1 cellular context compared by ENCODE assay signal in the genomic region with DNA sequence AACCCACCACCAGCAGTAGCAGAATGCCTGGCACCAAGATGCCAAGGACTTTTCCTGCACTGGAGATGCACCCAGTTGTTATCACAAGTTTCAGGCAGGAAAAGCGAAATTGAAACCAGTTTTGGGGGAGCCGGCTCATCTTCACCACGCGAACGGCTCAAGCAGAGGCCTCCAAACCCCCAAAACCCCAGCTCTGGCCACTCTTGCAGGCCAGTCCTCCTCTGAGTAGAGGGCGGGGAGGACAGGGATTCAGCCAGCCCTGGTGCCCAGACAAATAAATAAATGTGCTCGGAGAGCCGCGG.
TF ChIP-seq lines count a peak whose summit lies in the region.

No MANE protein-coding gene starts in this region.

TF ChIP-seq in endothelial cell of umbilical vein, 7 proteins besides CTCF, POLR2A, EP300 and RAD21:
- TF ChIP-seq FOS (IDR thresholded peaks at IDR 0.05; ENCODE audit: borderline replicate concordance, insufficient read depth, low read length) = no peak
- no peak for TF ChIP-seq JUN (IDR thresholded peaks at IDR 0.05; ENCODE audit: borderline replicate concordance, insufficient read depth, insufficient read length, low read depth)
- TF ChIP-seq EZH2 (IDR thresholded peaks at IDR 0.05; ENCODE audit: borderline replicate concordance, low read depth, low read length, severe bottlenecking) = no peak
- no peak for TF ChIP-seq GATA2 (IDR thresholded peaks at IDR 0.05; ENCODE audit: insufficient read depth, insufficient read length, low read depth, low read length)
- no peak for TF ChIP-seq POLR2AphosphoS5 (IDR thresholded peaks at IDR 0.05; ENCODE audit: insufficient read depth, low read depth, low read length)
- TF ChIP-seq MYC (IDR thresholded peaks at IDR 0.05; ENCODE audit: low read depth, low read length) = no peak
- TF ChIP-seq, protein P1, sequence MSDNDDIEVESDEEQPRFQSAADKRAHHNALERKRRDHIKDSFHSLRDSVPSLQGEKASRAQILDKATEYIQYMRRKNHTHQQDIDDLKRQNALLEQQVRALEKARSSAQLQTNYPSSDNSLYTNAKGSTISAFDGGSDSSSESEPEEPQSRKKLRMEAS (IDR thresholded peaks at IDR 0.05; ENCODE audit: insufficient read depth, insufficient read length) = no peak
